In the genomic region with DNA sequence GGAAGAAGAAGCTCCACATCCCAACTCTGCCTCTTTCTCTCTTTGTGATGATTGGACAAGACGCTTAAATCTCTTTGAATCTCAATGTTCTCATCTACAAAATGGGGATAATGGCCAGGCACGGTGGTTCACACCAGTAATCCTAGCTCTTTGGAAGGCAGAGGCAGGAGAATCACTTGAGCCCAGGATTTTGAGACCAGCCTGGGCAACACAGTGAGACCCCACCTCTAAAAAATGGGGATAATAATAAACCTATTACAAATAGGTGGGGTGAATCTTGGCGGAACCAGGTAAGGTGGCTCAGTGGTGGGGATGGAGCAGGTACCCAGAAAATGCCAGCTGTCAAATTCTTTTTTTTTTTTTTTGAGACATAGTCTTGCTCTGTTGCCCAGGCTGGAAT, we compare ENCODE assay signal across 25 cellular contexts.
"Had no signal": no experiment of that assay in that cellular context is flagged by ENCODE, and none has a peak within 500 bp of the region (broad histone marks: within the 10 kb centered on the region; RNA-seq: fewer than 3 reads in every experiment).

No MANE protein-coding gene starts in this region.

- H3K4me3 ChIP-seq: stomach, suprapubic skin, testis, thoracic aorta, thyroid gland, tibial artery, tibial nerve, upper lobe of left lung, upper lobe of right lung, uterus, vagina had no signal

- H3K36me3 ChIP-seq: stomach, suprapubic skin, thoracic aorta, thyroid gland, tibial artery, tibial nerve, upper lobe of left lung, upper lobe of right lung, uterus, vagina had no signal

- H3K27ac ChIP-seq: stomach, suprapubic skin, testis, thoracic aorta, thyroid gland, tibial artery, tibial nerve, upper lobe of left lung, upper lobe of right lung, uterus, vagina had no signal

- ATAC-seq: stimulated activated memory B cell treated with anti-CD40 and anti-IgM and Interleukin-4, amounts not matched to agents 10 μg/mL and 1 μg/mL and 100 μg/mL, for 72 hours; stimulated activated naive B cell treated with anti-CD40 and anti-IgM and Interleukin-4, amounts not matched to agents 10 μg/mL and 1 μg/mL and 100 μg/mL, for 72 hours; stimulated activated naive CD8-positive, alpha-beta T cell treated with anti-CD3 and anti-CD28 coated beads, Interleukin-15, amount 100 ng/mL, for 72 hours had no signal

- H3K9me3 ChIP-seq: stomach, suprapubic skin, testis, thoracic aorta, thyroid gland, tibial artery, tibial nerve, upper lobe of left lung, upper lobe of right lung, uterus, vagina had no signal

- H3K27me3 ChIP-seq: stomach, suprapubic skin, testis, thyroid gland, tibial artery, tibial nerve, upper lobe of left lung, upper lobe of right lung, uterus, vagina had no signal

- H3K4me1 ChIP-seq: suprapubic skin, testis, thyroid gland, tibial artery, tibial nerve, upper lobe of left lung, upper lobe of right lung, uterus, vagina had no signal

- DNase-seq: stimulated activated CD4-positive, alpha-beta T cell treated with anti-CD3 and anti-CD28 coated beads, Interleukin-2, amount 100 ng/mL, for 48 hours; stimulated activated CD4-positive, alpha-beta T cell treated with anti-CD3 and anti-CD28 coated beads, Interleukin-4, amount 100 ng/mL, for 1 hour; stimulated activated CD4-positive, alpha-beta T cell treated with anti-CD3 and anti-CD28 coated beads, Interleukin-4, amount 100 ng/mL, for 24 hours; stimulated activated CD4-positive, alpha-beta T cell treated with anti-CD3 and anti-CD28 coated beads, Interleukin-4, amount 100 ng/mL, for 4 hours; stimulated activated CD8-positive, alpha-beta memory T cell treated with anti-CD3 and anti-CD28 coated beads, Interleukin-4, amount 100 ng/mL, for 48 hours; stimulated activated naive B cell treated with anti-CD40 and anti-IgM and Interleukin-4, amounts not matched to agents 10 μg/mL and 1 μg/mL and 100 μg/mL, for 72 hours; stimulated activated naive CD4-positive, alpha-beta T cell; stimulated activated naive CD4-positive, alpha-beta T cell treated with Interleukin-2 at 50 U/mL for 16 hours; stimulated activated naive CD8-positive, alpha-beta T cell treated with anti-CD3 and anti-CD28 coated beads, Interleukin-15, amount 100 ng/mL, for 72 hours; stimulated activated naive CD8-positive, alpha-beta T cell treated with anti-CD3 and anti-CD28 coated beads, Interleukin-15, Interleukin-2, amounts not matched to agents 100 U/mL and 50 U/mL, for 24 hours; stomach; substantia nigra; testis; thyroid gland; tibial artery; trophoblast cell; upper lobe of left lung; upper lobe of right lung; uterus had no signal

- FAIRE-seq: urothelium cell line had no signal
